Comparison of ENCODE assay signal across 15 cellular contexts in the genomic region with DNA sequence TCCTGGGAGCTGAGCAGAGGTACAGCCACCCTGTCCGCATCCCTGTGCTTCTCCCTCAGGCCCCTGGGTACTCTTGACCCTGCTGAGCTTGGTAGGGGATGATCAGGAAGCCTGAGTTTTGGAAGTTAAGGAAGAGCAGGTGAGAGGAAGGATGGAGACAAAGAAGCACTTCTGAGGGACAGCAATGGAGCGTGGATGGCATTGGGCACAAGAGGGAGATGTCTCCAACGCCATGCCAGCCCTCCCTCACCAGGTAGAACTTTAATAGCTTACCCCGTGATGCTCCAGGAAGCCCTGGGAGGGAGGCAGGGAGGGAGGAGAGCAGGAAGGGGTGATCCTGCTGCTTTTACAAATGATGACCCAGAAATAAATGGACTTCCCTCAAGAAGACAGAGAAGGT. TPM values are rescaled to one million over a fixed set of nuclear protein-coding genes. Genes with fewer than 3 reads are reported as not detected.
DNase-seq lines count a peak whose midpoint lies in the region; ATAC-seq and TF ChIP-seq lines count a peak whose summit lies in the region.
"Had no signal": no experiment of that assay in that cellular context is flagged by ENCODE, and none has a peak within 500 bp of the region (broad histone marks: within the 10 kb centered on the region; RNA-seq: fewer than 3 reads in every experiment).

No MANE protein-coding gene starts in this region.

- no peak for TF ChIP-seq EP300 in sigmoid colon (IDR thresholded peaks at IDR 0.05)

- peaks cover 10% of the 10 kb centered on the region for H3K36me3 ChIP-seq in CD4-positive, CD25-positive, alpha-beta regulatory T cell (ENCODE audit: control insufficient read depth, insufficient read depth, low read length)
- H3K36me3 ChIP-seq in PC-9 (ENCODE audit: low read depth) (no peaks in the 10 kb centered on the region), fibroblast of lung (ENCODE audit: control insufficient read depth, insufficient read depth, low read length) (peaks cover under 1% of the 10 kb centered on the region), sigmoid colon (peaks cover 0 to 7% (median 0%) of the 10 kb centered on the region in 4 donors)

- H3K4me2 ChIP-seq in PC-9 (0 out of 2 replicates have a peak overlapping the region, but pooled peaks have one; percentile 46), fibroblast of lung (ENCODE audit: extremely low read depth, insufficient read depth, low read length) (no peak overlapping the region)

- TF ChIP-seq POLR2A in sigmoid colon (IDR thresholded peaks at IDR 0.05), result no peak

- peaks cover 0 to 7% (median 4%) of the 10 kb centered on the region in 4 donors for H3K4me1 Mint-ChIP-seq in CD4-positive, CD25-positive, alpha-beta regulatory T cell
- H3K4me1 Mint-ChIP-seq in activated CD4-positive, alpha-beta memory T cell treated with anti-CD3 and anti-CD28 coated beads, Interleukin-2, amount 10 ng/mL, durations not matched to agents 7 days and 5 days, result peaks cover 1% of the 10 kb centered on the region

- H3K9me3 ChIP-seq in CD4-positive, CD25-positive, alpha-beta regulatory T cell (ENCODE audit: control insufficient read depth in 2 of 2, low read length in 2 of 2), result no peaks in the 10 kb centered on the region
- no peaks in the 10 kb centered on the region for H3K9me3 ChIP-seq in PC-9 (ENCODE audit: insufficient read depth, low read depth)
- H3K9me3 ChIP-seq in fibroblast of lung (ENCODE audit: control insufficient read depth, insufficient read depth, low read depth, low read length), result no peaks in the 10 kb centered on the region
- H3K9me3 ChIP-seq in sigmoid colon, result no peaks in the 10 kb centered on the region

- no peaks in the 10 kb centered on the region for H3K27me3 ChIP-seq in CD4-positive, CD25-positive, alpha-beta regulatory T cell (ENCODE audit: control insufficient read depth, insufficient read depth, low read length)
- no peaks in the 10 kb centered on the region for H3K27me3 ChIP-seq in PC-9 (ENCODE audit: insufficient read depth, low read depth)
- no peaks in the 10 kb centered on the region for H3K27me3 ChIP-seq in fibroblast of lung (ENCODE audit: control insufficient read depth, insufficient read depth, low read length)
- H3K27me3 ChIP-seq in sigmoid colon, result no peaks in the 10 kb centered on the region

- POLR2A ChIA-PET in PC-9 (lab: Charles Lee; ENCODE audit: unreplicated experiment), result no interaction called here
- POLR2A ChIA-PET in activated CD4-positive, alpha-beta memory T cell treated with anti-CD3 and anti-CD28 coated beads, Interleukin-2, amount 10 ng/mL, durations not matched to agents 7 days and 5 days (lab: Charles Lee), result interaction anchor here (1.2 kb wide), 1 partner anchor 62 kb away, joined by 3 read pairs; no protein-coding TSS in a partner anchor

- H3K27ac Mint-ChIP-seq in CD4-positive, CD25-positive, alpha-beta regulatory T cell, result peak overlapping the region in 2 of 3 donors; percentile 23 to 36
- no peak overlapping the region for H3K27ac Mint-ChIP-seq in activated CD4-positive, alpha-beta memory T cell treated with anti-CD3 and anti-CD28 coated beads, Interleukin-2, amount 10 ng/mL, durations not matched to agents 7 days and 5 days

- no peaks in the 10 kb centered on the region for H3K27me3 Mint-ChIP-seq in CD4-positive, CD25-positive, alpha-beta regulatory T cell
- H3K27me3 Mint-ChIP-seq in activated CD4-positive, alpha-beta memory T cell treated with anti-CD3 and anti-CD28 coated beads, Interleukin-2, amount 10 ng/mL, durations not matched to agents 7 days and 5 days, result no peaks in the 10 kb centered on the region
- H3K27me3 Mint-ChIP-seq: memory B cell had no signal

- no peaks in the 10 kb centered on the region for H3K9me3 Mint-ChIP-seq in CD4-positive, CD25-positive, alpha-beta regulatory T cell
- no peaks in the 10 kb centered on the region for H3K9me3 Mint-ChIP-seq in activated CD4-positive, alpha-beta memory T cell treated with anti-CD3 and anti-CD28 coated beads, Interleukin-2, amount 10 ng/mL, durations not matched to agents 7 days and 5 days
- H3K9me3 Mint-ChIP-seq: memory B cell had no signal

- no peak overlapping the region for H3K27ac ChIP-seq in CD4-positive, CD25-positive, alpha-beta regulatory T cell (ENCODE audit: insufficient read depth, low read length, poor library complexity, severe bottlenecking)
- H3K27ac ChIP-seq in PC-9, result peak overlapping the region; percentile 44; the same call in 1 of the 2 replicates
- peak overlapping the region; percentile 75 for H3K27ac ChIP-seq in fibroblast of lung (ENCODE audit: insufficient read depth, low read length)
- H3K27ac ChIP-seq in sigmoid colon, result peak overlapping the region in 3 of 4 donors; percentile 25 to 59 (median 35)

- no peaks in the 10 kb centered on the region for H3K9me2 ChIP-seq in PC-9 (ENCODE audit: insufficient read depth)

- intact Hi-C loops in PC-9 (cut with micrococcal nuclease; ENCODE audit: unreplicated experiment) (loop anchor here (2.0 kb wide), 1 partner anchor 24 kb away; no protein-coding TSS in a partner anchor), sigmoid colon (cut with DNase I) (no loop called here)

- BruUV-seq in PC-9 (replicated peaks; lab: Mats Ljungman, UMichigan), result TSS peak; percentile 12

- H4K20me1 ChIP-seq in PC-9 (ENCODE audit: insufficient read depth) (no peaks in the 10 kb centered on the region), fibroblast of lung (ENCODE audit: control insufficient read depth, extremely low read depth, insufficient read depth, low read length) (no peaks in the 10 kb centered on the region)

- H3K79me2 ChIP-seq in PC-9 (ENCODE audit: low read depth) (no peaks in the 10 kb centered on the region), fibroblast of lung (ENCODE audit: control insufficient read depth, insufficient read depth, low read length) (no peaks in the 10 kb centered on the region)

- 59 to 71% methylated on average over 4 of the region's 4 CpGs for WGBS in sigmoid colon, 2 donors

- no peak overlapping the region for H3K4me3 ChIP-seq in CD4-positive, CD25-positive, alpha-beta regulatory T cell (ENCODE audit: low read depth, low read length)
- H3K4me3 ChIP-seq in PC-9 (no peak overlapping the region), fibroblast of lung (replicated peaks in 1 of 4; ENCODE audit: control extremely low read depth in 1 of 4, insufficient read depth in 1 of 4, low read depth in 3 of 4, low read length in 4 of 4) (no peak overlapping the region), sigmoid colon (no peak overlapping the region)

- H3K4me3 Mint-ChIP-seq in CD4-positive, CD25-positive, alpha-beta regulatory T cell, result no peak overlapping the region
- H3K4me3 Mint-ChIP-seq in activated CD4-positive, alpha-beta memory T cell treated with anti-CD3 and anti-CD28 coated beads, Interleukin-2, amount 10 ng/mL, durations not matched to agents 7 days and 5 days, result no peak overlapping the region
- H3K4me3 Mint-ChIP-seq: CD14-positive monocyte, memory B cell had no signal

- CTCF ChIA-PET in PC-9 (lab: Charles Lee), result interaction anchor here (0.7 kb wide), 1 partner anchor 107 kb away, joined by 5 read pairs; no protein-coding TSS in a partner anchor
- CTCF ChIA-PET in activated CD4-positive, alpha-beta memory T cell treated with anti-CD3 and anti-CD28 coated beads, Interleukin-2, amount 10 ng/mL, durations not matched to agents 7 days and 5 days (lab: Charles Lee), result no interaction called here

- no peak overlapping the region for H2AFZ ChIP-seq in PC-9
- no peak overlapping the region for H2AFZ ChIP-seq in fibroblast of lung (ENCODE audit: low read length)

- DNase-seq in CD4-positive, CD25-positive, alpha-beta regulatory T cell, result no peak
- DNase-seq in PC-9 (no peak), fibroblast of lung (ENCODE audit: low read depth in 2 of 2) (no peak), sigmoid colon (no peak), NCI-H2029 treated with DMSO at 0.1 percent for 48 hours (lab: John Stamatoyannopoulos, UW) (no peak), MV-4-11 (lab: John Stamatoyannopoulos, UW) (no peak), NCI-H2196 treated with DMSO at 0.1 percent for 48 hours (lab: John Stamatoyannopoulos, UW; ENCODE audit: unreplicated experiment) (no peak)
- no peak for DNase-seq in activated CD4-positive, alpha-beta memory T cell treated with anti-CD3 and anti-CD28 coated beads, Interleukin-2, amount 10 ng/mL, durations not matched to agents 7 days and 5 days
- DNase-seq: activated naive CD4-positive, alpha-beta T cell; NCI-H1694; NCI-H524; stimulated activated CD4-positive, alpha-beta T cell treated with anti-CD3 and anti-CD28 coated beads, Interleukin-1b, Interleukin-23, amount 100 ng/mL, for 48 hours; T1000 had no signal

- H3F3A ChIP-seq in PC-9 (ENCODE audit: insufficient read depth, low read depth), result peaks cover 14% of the 10 kb centered on the region

- H3K4me1 ChIP-seq in CD4-positive, CD25-positive, alpha-beta regulatory T cell (ENCODE audit: control insufficient read depth, insufficient read depth, low read length, poor library complexity, severe bottlenecking), result no peaks in the 10 kb centered on the region
- H3K4me1 ChIP-seq in PC-9 (replicated peaks; ENCODE audit: insufficient read depth) (peaks cover 48% of the 10 kb centered on the region), fibroblast of lung (ENCODE audit: control insufficient read depth, extremely low read depth, insufficient read depth, low read length) (peaks cover 21% of the 10 kb centered on the region), sigmoid colon (peaks cover 0 to 7% (median 6%) of the 10 kb centered on the region in 4 donors)

- TF ChIP-seq CTCF in PC-9 (conservative IDR thresholded peaks at IDR 0.05), result no peak
- no peak for TF ChIP-seq CTCF in fibroblast of lung (conservative IDR thresholded peaks at IDR 0.05 in 1 of 2, IDR thresholded peaks at IDR 0.05 in 1 of 2; ENCODE audit: low read depth in 1 of 2, low read length in 2 of 2)
- no peak for TF ChIP-seq CTCF in sigmoid colon (IDR thresholded peaks at IDR 0.05)

- ATAC-seq in CD4-positive, CD25-positive, alpha-beta regulatory T cell (ENCODE audit: low read depth in 2 of 2), result no peak

- H3K36me3 Mint-ChIP-seq in CD4-positive, CD25-positive, alpha-beta regulatory T cell, result no peaks in the 10 kb centered on the region
- peaks cover 6% of the 10 kb centered on the region for H3K36me3 Mint-ChIP-seq in activated CD4-positive, alpha-beta memory T cell treated with anti-CD3 and anti-CD28 coated beads, Interleukin-2, amount 10 ng/mL, durations not matched to agents 7 days and 5 days (ENCODE audit: low read depth)

- H3K9ac ChIP-seq in fibroblast of lung (ENCODE audit: insufficient read depth, low read length), result no peak overlapping the region

RNA-seq across cellular contexts. Expression of gene SMU1, which starts 29.9 kb away (rescaled TPM):
- total RNA-seq in CD4-positive, CD25-positive, alpha-beta regulatory T cell, result 22.7 TPM
- 10 to 100 TPM; 23.7 to 27.9 (median 24.9) TPM for polyA plus RNA-seq in CD4-positive, CD25-positive, alpha-beta regulatory T cell
- 12.6 and 14.5 TPM in 2 replicates for total RNA-seq in PC-9 (2021)
- 31.0 and 32.6 TPM in 2 replicates for total RNA-seq in fibroblast of lung
- polyA plus RNA-seq in fibroblast of lung, result 18.5 and 19.1 TPM in 2 replicates
- 15.2 and 15.8 TPM in 2 replicates for polyA plus RNA-seq in fibroblast of lung (2012)
- 5.4 and 7.4 TPM in 2 replicates for polyA minus RNA-seq in fibroblast of lung (ENCODE audit: low replicate concordance)
- total RNA-seq in sigmoid colon, result 10 to 100 TPM; 15.0 to 22.3 (median 20.1) TPM
- 10 to 100 TPM in 2 of 3 donors, 1 to 10 TPM in 1; 8.4 to 11.9 (median 10.4) TPM for polyA plus RNA-seq in sigmoid colon
- total RNA-seq in activated CD4-positive, alpha-beta memory T cell treated with anti-CD3 and anti-CD28 coated beads, Interleukin-2, amount 10 ng/mL, durations not matched to agents 7 days and 5 days, result 10 to 100 TPM; 22.5 to 22.9 TPM
